ENCODE assay signal across 30 cellular contexts in genomic region chr22:38786631-38787030, GRCh38. TPM values are rescaled to one million over a fixed set of nuclear protein-coding genes. Genes with fewer than 3 reads are reported as not detected.
DNase-seq lines count a peak whose midpoint lies in the region; ATAC-seq, FAIRE-seq and TF ChIP-seq lines count a peak whose summit lies in the region.
"Had no signal": no experiment of that assay in that cellular context is flagged by ENCODE, and none has a peak within 500 bp of the region (broad histone marks: within the 10 kb centered on the region; RNA-seq: fewer than 3 reads in every experiment).

No MANE protein-coding gene starts in this region.

- no peak overlapping the region for H3K9ac ChIP-seq in trophoblast cell (ENCODE audit: low read length)

- no peak overlapping the region for H3K18ac ChIP-seq in trophoblast cell (ENCODE audit: low read length)

- H3K14ac ChIP-seq in trophoblast cell (ENCODE audit: low read length): no peak overlapping the region

- intact Hi-C loops in left cardiac atrium (cut with DNase I) (no loop called here), uterus (cut with DNase I; ENCODE audit: low total_unique reads) (no loop called here)

- H3K79me2 ChIP-seq in trophoblast cell (ENCODE audit: control insufficient read depth, insufficient read depth, low read length, poor library complexity): no peaks in the 10 kb centered on the region

- H3K36me3 ChIP-seq in cardiac muscle cell (no peaks in the 10 kb centered on the region), trophoblast cell (ENCODE audit: control insufficient read depth in 1 of 2, insufficient read depth in 2 of 2, low read length in 2 of 2) (peaks cover 3 to 6% of the 10 kb centered on the region in 2 experiments), uterus (no peaks in the 10 kb centered on the region)
- H3K36me3 ChIP-seq: SJCRH30 had no signal

- TF ChIP-seq POLR2A in uterus (IDR thresholded peaks at IDR 0.05): no peak
- no peak for TF ChIP-seq POLR2A in GM12892 (IDR thresholded peaks at IDR 0.05; ENCODE audit: low read depth, low read length)

- WGBS in trophoblast cell (ENCODE audit: extremely low coverage, insufficient coverage, insufficient read length): no CpG with 5 or more reads among the region's 3 CpGs

- no peak overlapping the region for H2BK5ac ChIP-seq in trophoblast cell (ENCODE audit: low read depth, low read length, poor library complexity)

- no peak overlapping the region for H4K91ac ChIP-seq in trophoblast cell (ENCODE audit: low read depth, low read length)

- H3K4me1 ChIP-seq in cardiac muscle cell (ENCODE audit: low read depth): peaks cover 66% of the 10 kb centered on the region
- H3K4me1 ChIP-seq in trophoblast cell (ENCODE audit: control insufficient read depth in 1 of 2, insufficient read depth in 2 of 2, low read length in 2 of 2): no peaks in the 10 kb centered on the region
- H3K4me1 ChIP-seq in uterus: peaks cover 8 to 10% of the 10 kb centered on the region in 2 donors

- H2AFZ ChIP-seq in trophoblast cell (ENCODE audit: insufficient read depth, low read length, poor library complexity): no peak overlapping the region

- no peak overlapping the region for H3K4ac ChIP-seq in trophoblast cell (ENCODE audit: low read depth, low read length)

- H2BK12ac ChIP-seq in trophoblast cell (ENCODE audit: low read length): no peak overlapping the region

- no peak overlapping the region for H3K4me3 ChIP-seq in cardiac muscle cell
- H3K4me3 ChIP-seq in trophoblast cell (ENCODE audit: low read depth, low read length): no peak overlapping the region
- H3K4me3 ChIP-seq in uterus: no peak overlapping the region
- H3K4me3 ChIP-seq: body of pancreas, esophagus squamous epithelium, gastrocnemius medialis, lower lobe of right lung, Peyer's patch, psoas muscle, SJCRH30, thyroid gland had no signal

- H3K9me3 ChIP-seq in cardiac muscle cell (ENCODE audit: low read depth) (no peaks in the 10 kb centered on the region), trophoblast cell (ENCODE audit: insufficient read depth, low read depth, low read length) (no peaks in the 10 kb centered on the region), uterus (no peaks in the 10 kb centered on the region)
- H3K9me3 ChIP-seq: body of pancreas, esophagus squamous epithelium, gastrocnemius medialis, lower lobe of right lung, Peyer's patch, psoas muscle, SJCRH30, thyroid gland had no signal

- DNase-seq in cardiac muscle cell (ENCODE audit: low read depth in 1 of 2, low spot score in 1 of 2): no peak
- DNase-seq in left cardiac atrium: no peak
- DNase-seq in trophoblast cell: no peak
- DNase-seq in uterus: no peak
- DNase-seq in KBM-7: no peak
- no peak for DNase-seq in GM12892 (ENCODE audit: insufficient read length)
- DNase-seq: 8988T; activated CD4-positive, alpha-beta memory T cell treated with anti-CD3 and anti-CD28 coated beads, Interleukin-2, amount 10 ng/mL, durations not matched to agents 7 days and 5 days; activated CD4-positive, CD25-positive, alpha-beta regulatory T cell treated with anti-CD3 and anti-CD28 coated beads, Interleukin-2, amount 50 U/mL, for 72 hours; activated effector memory CD4-positive, alpha-beta T cell treated with Interleukin-2 at 50 U/mL for 16 hours; activated naive CD8-positive, alpha-beta T cell treated with anti-CD3 and anti-CD28 coated beads, Interleukin-2, amount 10 ng/mL, durations not matched to agents 7 days and 5 days; body of pancreas; esophagus squamous epithelium; gastrocnemius medialis; GDM1; GOT3; Karpas-422; lower lobe of right lung; NCI-H1694 treated with DMSO at 0.1 percent for 48 hours; NCI-H2171; NCI-H526; Peyer's patch; SJCRH30; thyroid gland had no signal

- H3K27me3 ChIP-seq in cardiac muscle cell: no peaks in the 10 kb centered on the region
- no peaks in the 10 kb centered on the region for H3K27me3 ChIP-seq in trophoblast cell (ENCODE audit: insufficient read depth, low read length)
- no peaks in the 10 kb centered on the region for H3K27me3 ChIP-seq in uterus
- H3K27me3 ChIP-seq: body of pancreas, esophagus squamous epithelium, gastrocnemius medialis, Peyer's patch, SJCRH30, thyroid gland had no signal

- no peak overlapping the region for H4K8ac ChIP-seq in trophoblast cell (ENCODE audit: low read depth, low read length)

- ATAC-seq in left cardiac atrium: no peak
- no peak for ATAC-seq in GM21786 (IDR thresholded peaks at IDR 0.05; ENCODE audit: unreplicated experiment)
- ATAC-seq: body of pancreas; gastrocnemius medialis; lower lobe of right lung; psoas muscle; stimulated activated effector memory CD8-positive, alpha-beta T cell treated with anti-CD3 and anti-CD28 coated beads, Interleukin-12 subunit alpha, Interleukin-12 subunit beta, amount 100 ng/mL, for 72 hours had no signal

- peak overlapping the region; percentile 47 for H3K23ac ChIP-seq in trophoblast cell (ENCODE audit: low read length)

- no peak overlapping the region for H2AK5ac ChIP-seq in trophoblast cell (ENCODE audit: low read length)

- no peaks in the 10 kb centered on the region for H3K79me1 ChIP-seq in trophoblast cell (ENCODE audit: low read length)

- FAIRE-seq in GM12892 (lab: Jason Lieb, UNC): no peak
- FAIRE-seq: colon, islet of Langerhans had no signal

- H3K27ac ChIP-seq in cardiac muscle cell (peak overlapping the region; percentile 95), cingulate gyrus (ENCODE audit: low read depth, low read length) (peak overlapping the region; percentile 30), trophoblast cell (ENCODE audit: low read depth, low read length) (no peak overlapping the region), uterus (peak overlapping the region; percentile 67 to 68)
- H3K27ac ChIP-seq: body of pancreas, gastrocnemius medialis, lower lobe of right lung, psoas muscle, SJCRH30 had no signal

- H4K12ac ChIP-seq in trophoblast cell (ENCODE audit: low read depth, low read length): no peak overlapping the region

- H2BK120ac ChIP-seq in trophoblast cell (ENCODE audit: insufficient read depth, low read length, poor library complexity): no peak overlapping the region

- TF ChIP-seq CTCF in cardiac muscle cell (IDR thresholded peaks at IDR 0.05; ENCODE audit: low read depth, low read length) (no peak), uterus (IDR thresholded peaks at IDR 0.05) (no peak)

- no peak overlapping the region for H3K4me2 ChIP-seq in trophoblast cell (ENCODE audit: low read length)

- in situ Hi-C loops in KBM-7 (cut with MboI; ENCODE audit: low pct_unique_long_range_greater_than_20kb, low sequenced_read_pairs): no loop called here

RNA-seq across cellular contexts. Expression of gene DNAL4, which starts 7.3 kb away (rescaled TPM):
- total RNA-seq in cardiac muscle cell: 42.3 and 48.5 TPM in 2 replicates
- polyA plus RNA-seq in cardiac muscle cell: 39.7 and 55.4 TPM in 2 replicates
- total RNA-seq in left cardiac atrium: 10 to 100 TPM in 1 of 2 donors, 1 to 10 TPM in 1; 8.8 to 10.8 TPM
- polyA plus RNA-seq in trophoblast cell (2013): 12.4 and 13.7 TPM in 2 replicates
- total RNA-seq in uterus: 10 to 100 TPM in 2 of 4 donors, 1 to 10 TPM in 2; 3.1 to 23.4 (median 8.3) TPM
- polyA plus RNA-seq in GM12892 (2012; ENCODE audit: missing spikeins): 5.2 TPM

RNA-seq across cellular contexts. Expression of gene SUN2, which starts 30.8 kb away (rescaled TPM):
- total RNA-seq in cardiac muscle cell (41.4 and 105 TPM in 2 replicates), left cardiac atrium (100 to 1,000 TPM; 109 to 133 TPM), uterus (100 to 1,000 TPM; 118 to 285 (median 175) TPM)
- 28.0 and 78.1 TPM in 2 replicates for polyA plus RNA-seq in cardiac muscle cell
- polyA plus RNA-seq in trophoblast cell (2013): 40.8 and 42.4 TPM in 2 replicates
- 36.8 TPM for polyA plus RNA-seq in GM12892 (2012; ENCODE audit: missing spikeins)

RNA-seq across cellular contexts. Expression of gene NPTXR, which starts 57.2 kb away (rescaled TPM):
- total RNA-seq in cardiac muscle cell: 15.1 and 16.7 TPM in 2 replicates
- polyA plus RNA-seq in cardiac muscle cell: 4.0 and 4.2 TPM in 2 replicates
- total RNA-seq in left cardiac atrium: 10 to 100 TPM; 26.9 to 30.8 TPM
- polyA plus RNA-seq in trophoblast cell (2013): 0.44 and 0.51 TPM in 2 replicates
- 10 to 100 TPM in 2 of 4 donors, 1 to 10 TPM in 2; 1.8 to 24.1 (median 10.0) TPM for total RNA-seq in uterus
- 0.08 TPM for polyA plus RNA-seq in GM12892 (2012; ENCODE audit: missing spikeins)
